ENCODE assay signal across 11 cellular contexts in genomic region chr2:165193178-165193777, GRCh38. TPM values are rescaled to one million over a fixed set of nuclear protein-coding genes. Genes with fewer than 3 reads are reported as not detected.
DNase-seq lines count a peak whose midpoint lies in the region; ATAC-seq and TF ChIP-seq lines count a peak whose summit lies in the region.
"Had no signal": no experiment of that assay in that cellular context is flagged by ENCODE, and none has a peak within 500 bp of the region (broad histone marks: within the 10 kb centered on the region; RNA-seq: fewer than 3 reads in every experiment).

No MANE protein-coding gene starts in this region.

- no peak overlapping the region for H3K4me3 Mint-ChIP-seq in type B pancreatic cell

- H3K36me3 ChIP-seq in right atrium auricular region: no peaks in the 10 kb centered on the region
- H3K36me3 ChIP-seq: HAP-1 had no signal

- no peaks in the 10 kb centered on the region for H3K9me3 Mint-ChIP-seq in type B pancreatic cell

- intact Hi-C loops in left colon (cut with DNase I, micrococcal nuclease): no loop called here

- H3K36me3 Mint-ChIP-seq in type B pancreatic cell: no peaks in the 10 kb centered on the region

- peak; percentile 97 for ATAC-seq in GM19397 (IDR thresholded peaks at IDR 0.05; ENCODE audit: unreplicated experiment)
- ATAC-seq in HG02981 (IDR thresholded peaks at IDR 0.05; ENCODE audit: unreplicated experiment): peak; percentile 96
- no peak for ATAC-seq in left colon

- no peaks in the 10 kb centered on the region for H3K27me3 Mint-ChIP-seq in type B pancreatic cell

- peak; percentile 83 for DNase-seq in DMS53 (lab: John Stamatoyannopoulos, UW)
- peak; percentile 50 for DNase-seq in NCI-H1436 treated with DMSO at 0.1 percent for 48 hours (lab: John Stamatoyannopoulos, UW)
- no peak for DNase-seq in right atrium auricular region (ENCODE audit: low spot score)
- no peak for DNase-seq in left colon
- DNase-seq in HUDEP-2 (lab: John Stamatoyannopoulos, UW; ENCODE audit: unreplicated experiment in 76 of 76): no peak
- no peak for DNase-seq in type B pancreatic cell (ENCODE audit: extremely low spot score, unreplicated experiment)
- DNase-seq: activated CD4-positive, CD25-positive, alpha-beta regulatory T cell; NCI-H446 treated with DMSO at 0.1 percent for 48 hours had no signal

- no peaks in the 10 kb centered on the region for H3K27me3 ChIP-seq in right atrium auricular region

- H3K4me3 ChIP-seq in right atrium auricular region: no peak overlapping the region
- H3K4me3 ChIP-seq: HAP-1 had no signal

- H3K27ac ChIP-seq in right atrium auricular region: no peak overlapping the region

- no peaks in the 10 kb centered on the region for H3K4me1 Mint-ChIP-seq in type B pancreatic cell (ENCODE audit: unreplicated experiment)

- TF ChIP-seq CTCF in right atrium auricular region (IDR thresholded peaks at IDR 0.05) (no peak), type B pancreatic cell (conservative IDR thresholded peaks at IDR 0.05) (no peak)

- no peak overlapping the region for H3K27ac Mint-ChIP-seq in type B pancreatic cell

- no peaks in the 10 kb centered on the region for H3K9me3 ChIP-seq in right atrium auricular region
- H3K9me3 ChIP-seq: HAP-1 had no signal

- no peaks in the 10 kb centered on the region for H3K4me1 ChIP-seq in right atrium auricular region
- H3K4me1 ChIP-seq: HAP-1 had no signal

RNA-seq across cellular contexts. Expression of gene SCN3A, which starts 10.6 kb away (rescaled TPM):
- total RNA-seq in right atrium auricular region: 1 to 10 TPM; 1.0 to 2.6 TPM
- total RNA-seq in left colon: 1 to 10 TPM in 1 of 2 donors, under 1 TPM in 1; 0.43 to 1.4 TPM
- total RNA-seq in type B pancreatic cell (ENCODE audit: low replicate concordance): 2.8 and 8.2 TPM in 2 replicates

RNA-seq across cellular contexts. Expression of gene SCN2A, which starts 45.9 kb away (rescaled TPM):
- total RNA-seq in right atrium auricular region (1 to 10 TPM in 1 of 2 donors, under 1 TPM in 1; 0.39 to 1.0 TPM), left colon (under 1 TPM in 1 of 2 donors, not detected in 1; 0.14 TPM), type B pancreatic cell (ENCODE audit: low replicate concordance) (0.92 and 1.1 TPM in 2 replicates)

Comparison
In these comparisons a context has a peak if more than half of its experiments do, and no peak if none do; other contexts are left out.
1. DNase-seq: peak in DMS53 (single experiment) and NCI-H1436 treated with DMSO at 0.1 percent for 48 hours (single experiment); none in right atrium auricular region (single experiment), left colon (0 of 2), HUDEP-2 (0 of 76) and type B pancreatic cell (single experiment).